ENCODE assay signal across 11 cellular contexts in genomic region chr13:77513719-77514335, GRCh38. TPM values are rescaled to one million over a fixed set of nuclear protein-coding genes. Genes with fewer than 3 reads are reported as not detected.
A peak's percentile ranks its signal among the peaks of the same experiment; 100 is the strongest.
DNase-seq lines count a peak whose midpoint lies in the region; ATAC-seq and TF ChIP-seq lines count a peak whose summit lies in the region.
"Had no signal": no experiment of that assay in that cellular context is flagged by ENCODE, and none has a peak within 500 bp of the region (broad histone marks: within the 10 kb centered on the region; RNA-seq: fewer than 3 reads in every experiment).

No MANE protein-coding gene starts in this region.

- H3K4me2 ChIP-seq in OCI-LY7 (ENCODE audit: low read length) = peak overlapping the region; percentile 5; the same call in 1 of the 2 replicates

- H3K27ac ChIP-seq in OCI-LY7 (ENCODE audit: low read depth, low read length, poor library complexity, severe bottlenecking) = no peak overlapping the region
- H3K27ac ChIP-seq in caudate nucleus (ENCODE audit: low read depth, low read length) = no peak overlapping the region

- H3K4me1 Mint-ChIP-seq in activated T-cell treated with anti-CD3 and anti-CD28 coated beads, Interleukin-2, amount 50 U/mL, for 4 hours (ENCODE audit: low read depth) = peaks cover 17% of the 10 kb centered on the region
- H3K4me1 Mint-ChIP-seq in osteocyte (ENCODE audit: unreplicated experiment) = peaks cover 3% of the 10 kb centered on the region

- TF ChIP-seq CTCF in OCI-LY7 (conservative IDR thresholded peaks at IDR 0.05; ENCODE audit: low read length) = no peak
- TF ChIP-seq CTCF in osteocyte (IDR thresholded peaks at IDR 0.05) = no peak

- H3K4me1 ChIP-seq in OCI-LY7 (ENCODE audit: insufficient read depth, low read length, poor library complexity, severe bottlenecking) = no peaks in the 10 kb centered on the region

- no TSS peak for BruUV-seq in OCI-LY7 (replicated peaks; lab: Mats Ljungman, UMichigan)

- H3K4me3 Mint-ChIP-seq in activated T-cell treated with anti-CD3 and anti-CD28 coated beads, Interleukin-2, amount 50 U/mL, for 4 hours = no peak overlapping the region
- no peak overlapping the region for H3K4me3 Mint-ChIP-seq in osteocyte (ENCODE audit: unreplicated experiment)
- H3K4me3 Mint-ChIP-seq: natural killer cell treated with Interleukin-12 subunit alpha and Interleukin-12 subunit beta and Interleukin-15 and Interleukin-18, amount 100 ng/mL, for 72 hours; stimulated activated naive CD8-positive, alpha-beta T cell treated with anti-CD3 and anti-CD28 coated beads, Interleukin-15, Interleukin-2, amounts not matched to agents 100 ng/mL and 50 ng/mL, for 24 hours had no signal

- no peaks in the 10 kb centered on the region for H3K79me2 ChIP-seq in OCI-LY7 (ENCODE audit: insufficient read depth, low read depth, low read length)

- no peaks in the 10 kb centered on the region for H4K20me1 ChIP-seq in OCI-LY7 (ENCODE audit: insufficient read depth, low read length)

- no peak overlapping the region for H2AFZ ChIP-seq in OCI-LY7 (ENCODE audit: low read length)

- peaks cover 1% of the 10 kb centered on the region for H3K27me3 Mint-ChIP-seq in activated T-cell treated with anti-CD3 and anti-CD28 coated beads, Interleukin-2, amount 50 U/mL, for 4 hours (ENCODE audit: low read depth)
- H3K27me3 Mint-ChIP-seq in osteocyte (ENCODE audit: unreplicated experiment) = peaks cover 5% of the 10 kb centered on the region
- H3K27me3 Mint-ChIP-seq: stimulated activated naive CD8-positive, alpha-beta T cell treated with anti-CD3 and anti-CD28 coated beads, Interleukin-15, Interleukin-2, amounts not matched to agents 100 ng/mL and 50 ng/mL, for 24 hours had no signal

- POLR2A ChIA-PET in OCI-LY7 (lab: Charles Lee) = interaction anchor here (0.6 to 1.1 kb wide), 4 partner anchors 9 to 628 kb away, joined by 3 to 6 read pairs (median 4); no protein-coding TSS in a partner anchor

- H3K27ac Mint-ChIP-seq in osteocyte (ENCODE audit: unreplicated experiment) = no peak overlapping the region
- H3K27ac Mint-ChIP-seq: natural killer cell treated with Interleukin-12 subunit alpha and Interleukin-12 subunit beta and Interleukin-15 and Interleukin-18, amount 100 ng/mL, for 72 hours; stimulated activated naive CD8-positive, alpha-beta T cell treated with anti-CD3 and anti-CD28 coated beads, Interleukin-15, Interleukin-2, amounts not matched to agents 100 ng/mL and 50 ng/mL, for 24 hours had no signal

- DNase-seq in OCI-LY7 (ENCODE audit: low spot score) = peak; percentile 17
- DNase-seq in activated T-cell treated with anti-CD3 and anti-CD28 coated beads, Interleukin-2, amount 50 U/mL, for 4 hours = no peak
- no peak for DNase-seq in caudate nucleus (lab: John Stamatoyannopoulos, UW)
- DNase-seq in osteocyte (ENCODE audit: extremely low spot score, unreplicated experiment) = no peak
- DNase-seq in activated naive CD4-positive, alpha-beta T cell treated with Interleukin-2 at 50 U/mL for 16 hours = no peak
- DNase-seq: amygdala had no signal

- no peaks in the 10 kb centered on the region for H3K9me2 ChIP-seq in OCI-LY7 (ENCODE audit: insufficient read depth, low read length)

- H3K9me3 Mint-ChIP-seq in activated T-cell treated with anti-CD3 and anti-CD28 coated beads, Interleukin-2, amount 50 U/mL, for 4 hours = no peaks in the 10 kb centered on the region
- no peaks in the 10 kb centered on the region for H3K9me3 Mint-ChIP-seq in osteocyte (ENCODE audit: unreplicated experiment)
- H3K9me3 Mint-ChIP-seq: natural killer cell treated with Interleukin-12 subunit alpha and Interleukin-12 subunit beta and Interleukin-15 and Interleukin-18, amount 100 ng/mL, for 72 hours; stimulated activated naive CD8-positive, alpha-beta T cell treated with anti-CD3 and anti-CD28 coated beads, Interleukin-15, Interleukin-2, amounts not matched to agents 100 ng/mL and 50 ng/mL, for 24 hours had no signal

- H3K36me3 ChIP-seq in OCI-LY7 (ENCODE audit: insufficient read depth, low read length) = no peaks in the 10 kb centered on the region

- no peak overlapping the region for H3K4me3 ChIP-seq in OCI-LY7 (ENCODE audit: low read depth, low read length, poor library complexity, severe bottlenecking)

- ATAC-seq in GM18868 (IDR thresholded peaks at IDR 0.05; ENCODE audit: unreplicated experiment) = peak; percentile 88
- peak; percentile 81 for ATAC-seq in GM21576 (IDR thresholded peaks at IDR 0.05; ENCODE audit: unreplicated experiment)
- ATAC-seq in HG03097 (IDR thresholded peaks at IDR 0.05; ENCODE audit: low FRiP score, unreplicated experiment) = peak; percentile 45
- no peak for ATAC-seq in activated T-cell treated with anti-CD3 and anti-CD28 coated beads, Interleukin-2, amount 50 U/mL, for 4 hours
- ATAC-seq: natural killer cell treated with Interleukin-12 subunit alpha and Interleukin-12 subunit beta and Interleukin-15 and Interleukin-18, amount 100 ng/mL, for 72 hours had no signal

- H3K9me3 ChIP-seq in OCI-LY7 (ENCODE audit: low read length) = no peaks in the 10 kb centered on the region

- no peaks in the 10 kb centered on the region for H3K36me3 Mint-ChIP-seq in activated T-cell treated with anti-CD3 and anti-CD28 coated beads, Interleukin-2, amount 50 U/mL, for 4 hours (ENCODE audit: insufficient read depth)
- no peaks in the 10 kb centered on the region for H3K36me3 Mint-ChIP-seq in osteocyte (ENCODE audit: unreplicated experiment)
- H3K36me3 Mint-ChIP-seq: natural killer cell treated with Interleukin-12 subunit alpha and Interleukin-12 subunit beta and Interleukin-15 and Interleukin-18, amount 100 ng/mL, for 72 hours had no signal

- CTCF ChIA-PET in OCI-LY7 (lab: Charles Lee; ENCODE audit: unreplicated experiment) = no interaction called here

- intact Hi-C loops in OCI-LY7 (cut with micrococcal nuclease; ENCODE audit: unreplicated experiment) = no loop called here

RNA-seq across cellular contexts. Expression of gene SCEL, which starts 21.7 kb away (rescaled TPM):
- not detected in 2 replicates for total RNA-seq in OCI-LY7 (2014; rRNA removed; shearing (Covaris generic))
- total RNA-seq in OCI-LY7 (2022) = not detected in 2 replicates
- total RNA-seq in activated T-cell treated with anti-CD3 and anti-CD28 coated beads, Interleukin-2, amount 50 U/mL, for 4 hours = not detected
- total RNA-seq in osteocyte = not detected in 2 replicates
- total RNA-seq: natural killer cell treated with Interleukin-12 subunit alpha and Interleukin-12 subunit beta and Interleukin-15 and Interleukin-18, amount 100 ng/mL, for 72 hours had no signal

Comparison
In these comparisons a context has a peak if more than half of its experiments do, and no peak if none do; other contexts are left out.
1. ATAC-seq: peak in GM18868 (single experiment), GM21576 (single experiment) and HG03097 (single experiment); none in activated T-cell treated with anti-CD3 and anti-CD28 coated beads, Interleukin-2, amount 50 U/mL, for 4 hours (0 of 2).